Comparison of ENCODE assay signal across 16 cellular contexts in genomic region chr9:113636165-113636564, GRCh38.
DNase-seq lines count a peak whose midpoint lies in the region; ATAC-seq and TF ChIP-seq lines count a peak whose summit lies in the region.
"Had no signal": no experiment of that assay in that cellular context is flagged by ENCODE, and none has a peak within 500 bp of the region (broad histone marks: within the 10 kb centered on the region; RNA-seq: fewer than 3 reads in every experiment).

No MANE protein-coding gene starts in this region.

- peak overlapping the region; percentile 51 for H3K27ac Mint-ChIP-seq in mesothelial cell of epicardium

- no peak overlapping the region for H3K4me3 Mint-ChIP-seq in mesothelial cell of epicardium

- H3K4me3 ChIP-seq in heart left ventricle (no peak overlapping the region), astrocyte of the spinal cord (ENCODE audit: low read depth, low read length) (no peak overlapping the region), vagina (no peak overlapping the region)
- H3K4me3 ChIP-seq: lung had no signal

- no peaks in the 10 kb centered on the region for H3K27me3 Mint-ChIP-seq in mesothelial cell of epicardium (ENCODE audit: low read depth)

- H3K9me3 ChIP-seq in heart left ventricle (no peaks in the 10 kb centered on the region), vagina (no peaks in the 10 kb centered on the region)
- H3K9me3 ChIP-seq: Caco-2 had no signal

- no peaks in the 10 kb centered on the region for H3K36me3 ChIP-seq in heart left ventricle
- H3K36me3 ChIP-seq in vagina: no peaks in the 10 kb centered on the region

- ATAC-seq in heart left ventricle (peak in 3 of 4 donors; percentile 10 to 25 (median 14)), left cardiac atrium (no peak), HG02938 (IDR thresholded peaks at IDR 0.05; ENCODE audit: unreplicated experiment) (no peak), GM18870 (IDR thresholded peaks at IDR 0.05; ENCODE audit: unreplicated experiment) (no peak)
- ATAC-seq: Panc1 had no signal

- H3K4me1 ChIP-seq in heart left ventricle: peaks cover 0 to 41% (median 18%) of the 10 kb centered on the region in 12 donors
- peaks cover 9% of the 10 kb centered on the region for H3K4me1 ChIP-seq in vagina

- no peaks in the 10 kb centered on the region for H3K36me3 Mint-ChIP-seq in mesothelial cell of epicardium

- intact Hi-C loops in heart left ventricle (cut with DNase I): no loop called here
- intact Hi-C loops in left cardiac atrium (cut with DNase I): no loop called here
- intact Hi-C loops in vagina (cut with DNase I): no loop called here

- TF ChIP-seq CTCF in heart left ventricle (IDR thresholded peaks at IDR 0.05): no peak
- no peak for TF ChIP-seq CTCF in astrocyte of the spinal cord (IDR thresholded peaks at IDR 0.05; ENCODE audit: low read depth, low read length)
- TF ChIP-seq CTCF in mesothelial cell of epicardium (IDR thresholded peaks at IDR 0.05; ENCODE audit: unreplicated experiment): no peak
- no peak for TF ChIP-seq CTCF in vagina (IDR thresholded peaks at IDR 0.05)

- no peaks in the 10 kb centered on the region for H3K27me3 ChIP-seq in heart left ventricle
- no peaks in the 10 kb centered on the region for H3K27me3 ChIP-seq in vagina

- no peak overlapping the region for H3K27ac ChIP-seq in heart left ventricle
- H3K27ac ChIP-seq in vagina: no peak overlapping the region

- peaks cover 28% of the 10 kb centered on the region for H3K4me1 Mint-ChIP-seq in mesothelial cell of epicardium

- TF ChIP-seq POLR2A in heart left ventricle (IDR thresholded peaks at IDR 0.05) (no peak), vagina (IDR thresholded peaks at IDR 0.05) (no peak)

- DNase-seq in heart left ventricle: peak in 2 of 5 donors; percentile 22 to 55
- DNase-seq in left cardiac atrium: no peak
- DNase-seq in astrocyte of the spinal cord (ENCODE audit: low read depth, low spot score): peak; percentile 47
- no peak for DNase-seq in mesothelial cell of epicardium (ENCODE audit: low spot score in 2 of 2, unreplicated experiment in 2 of 2)
- no peak for DNase-seq in vagina (ENCODE audit: extremely low spot score in 2 of 2)
- DNase-seq in germinal center (ENCODE audit: low spot score): no peak
- DNase-seq: activated CD8-positive, alpha-beta memory T cell treated with anti-CD3 and anti-CD28 coated beads for 24 hours; cerebellar nuclear complex; HCEC 1CT; NCI-H1930; NCI-H526 treated with DMSO at 0.1 percent for 48 hours had no signal

- peaks cover 2% of the 10 kb centered on the region for H3K9me3 Mint-ChIP-seq in mesothelial cell of epicardium

- 60 to 82% (median 71%) methylated on average over 2 to 10 of the region's 10 CpGs for WGBS in heart left ventricle, 4 donors

- in situ Hi-C loops in astrocyte of the spinal cord (cut with HindIII; ENCODE audit: low sequenced_read_pairs): no loop called here

Comparison
In these comparisons a context has a peak if more than half of its experiments do, and no peak if none do; other contexts are left out.
1. ATAC-seq: peak in heart left ventricle (3 of 4); none in left cardiac atrium (0 of 2), HG02938 (single experiment) and GM18870 (single experiment).